ENCODE assay signal across 8 cellular contexts in genomic region chr18:60239024-60239710, GRCh38.
DNase-seq lines count a peak whose midpoint lies in the region; ATAC-seq and FAIRE-seq lines count a peak whose summit lies in the region.
"Not testable (repeated sequence)": the region's sequence is repeated elsewhere in the genome, so short reads cannot be mapped to it uniquely, and the experiment has no call there.

No MANE protein-coding gene starts in this region.

- peak; percentile 60 for DNase-seq in DMS53 treated with DMSO at 0.1 percent for 48 hours (lab: John Stamatoyannopoulos, UW; ENCODE audit: unreplicated experiment)
- DNase-seq in GM19239 (ENCODE audit: insufficient read length, low spot score): not testable (repeated sequence)

- peak; percentile 97 for ATAC-seq in GM18517 (IDR thresholded peaks at IDR 0.05; ENCODE audit: unreplicated experiment)
- peak; percentile 96 for ATAC-seq in GM21381 (IDR thresholded peaks at IDR 0.05; ENCODE audit: unreplicated experiment)
- ATAC-seq in HG02571 (IDR thresholded peaks at IDR 0.05; ENCODE audit: unreplicated experiment): peak; percentile 90
- peak; percentile 93 for ATAC-seq in HG02943 (IDR thresholded peaks at IDR 0.05; ENCODE audit: low read depth, unreplicated experiment)
- ATAC-seq in HG03139 (IDR thresholded peaks at IDR 0.05; ENCODE audit: unreplicated experiment): peak; percentile 97
- peak; percentile 80 for ATAC-seq in HG03521 (IDR thresholded peaks at IDR 0.05; ENCODE audit: unreplicated experiment)

- peak; percentile 87 for FAIRE-seq in GM19239 (lab: Jason Lieb, UNC)
